In the genomic region with DNA sequence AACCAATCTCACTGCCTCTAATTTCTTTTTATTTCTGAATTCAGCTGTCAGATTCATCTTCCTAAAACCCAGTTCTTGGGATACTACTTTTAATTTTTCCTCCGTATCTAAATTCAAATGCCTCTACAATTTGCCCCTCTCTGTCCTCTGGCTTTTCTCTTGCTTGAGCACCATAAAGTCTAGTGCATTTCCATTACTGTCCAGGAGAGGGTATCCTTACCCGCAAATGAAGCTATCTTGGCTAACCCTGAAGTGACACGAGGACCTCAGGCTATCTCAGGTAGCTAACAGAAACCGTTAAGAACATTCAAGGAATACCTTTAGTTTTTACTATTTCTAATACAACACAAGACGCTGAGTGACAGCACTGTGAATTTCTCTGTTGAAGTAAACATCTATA, we compare ENCODE assay signal across 7 cellular contexts. TPM values are rescaled to one million over a fixed set of nuclear protein-coding genes. Genes with fewer than 3 reads are reported as not detected.
DNase-seq lines count a peak whose midpoint lies in the region; ATAC-seq and TF ChIP-seq lines count a peak whose summit lies in the region.

No MANE protein-coding gene starts in this region.

- H4K20me1 ChIP-seq in SK-N-SH (ENCODE audit: insufficient read depth): no peaks in the 10 kb centered on the region

- no peaks in the 10 kb centered on the region for H3K27me3 ChIP-seq in SK-N-SH (ENCODE audit: insufficient read depth)

- CTCF ChIA-PET in SK-N-SH (lab: Yijun Ruan, JAX): interaction anchor here (0.5 to 1.7 kb wide), 15 partner anchors 8 to 2000 kb away, joined by 3 to 8 read pairs (median 3); no protein-coding TSS in a partner anchor

- TF ChIP-seq EP300 in SK-N-SH (IDR thresholded peaks at IDR 0.05; ENCODE audit: borderline replicate concordance in 1 of 2, low read depth in 1 of 2, low read length in 1 of 2): no peak

- H3F3A ChIP-seq in SK-N-SH (replicated peaks; ENCODE audit: insufficient read depth): no peaks in the 10 kb centered on the region

- no peaks in the 10 kb centered on the region for H3K36me3 ChIP-seq in SK-N-SH (replicated peaks in 1 of 2; ENCODE audit: control insufficient read depth in 1 of 2, insufficient read depth in 2 of 2, low read length in 1 of 2)

- 3% methylated on average over 5 of the region's 5 CpGs for WGBS in SK-N-SH (ENCODE audit: low lambda C conversion rate)

- no peak overlapping the region for H3K9ac ChIP-seq in SK-N-SH

- H3K4me3 ChIP-seq in SK-N-SH (ENCODE audit: low read depth in 2 of 2, low read length in 1 of 2): no peak overlapping the region; a peak in 1 of 4 replicates

- no peak overlapping the region for H2AFZ ChIP-seq in SK-N-SH (ENCODE audit: low read depth)

- TF ChIP-seq RAD21 in SK-N-SH (IDR thresholded peaks at IDR 0.05; ENCODE audit: low read length): peak; percentile 56

- no peaks in the 10 kb centered on the region for H3K9me3 ChIP-seq in SK-N-SH

- no peaks in the 10 kb centered on the region for H3K9me2 ChIP-seq in SK-N-SH

- no peaks in the 10 kb centered on the region for H3K79me2 ChIP-seq in SK-N-SH (ENCODE audit: insufficient read depth)

- ATAC-seq in GM18511 (IDR thresholded peaks at IDR 0.05; ENCODE audit: unreplicated experiment): peak; percentile 68
- ATAC-seq in HG03066 (IDR thresholded peaks at IDR 0.05; ENCODE audit: low read depth, unreplicated experiment): peak; percentile 72
- ATAC-seq in GM19397 (IDR thresholded peaks at IDR 0.05; ENCODE audit: unreplicated experiment): no peak
- ATAC-seq in HG03439 (IDR thresholded peaks at IDR 0.05; ENCODE audit: unreplicated experiment): no peak

- no peak overlapping the region for H3K27ac ChIP-seq in SK-N-SH (ENCODE audit: low read depth in 2 of 2, low read length in 1 of 2)

- POLR2A ChIA-PET in SK-N-SH (lab: Yijun Ruan, JAX): no interaction called here

- H3K4me2 ChIP-seq in SK-N-SH: no peak overlapping the region

- DNase-seq in SK-N-SH: peak; percentile 22
- peak; percentile 25 for DNase-seq in inferior parietal cortex (ENCODE audit: extremely low spot score)
- no peak for DNase-seq in stimulated activated CD4-positive, alpha-beta T cell treated with anti-CD3 and anti-CD28 coated beads, Interleukin-1b, Interleukin-23, amount 100 ng/mL, for 48 hours

- H3K4me1 ChIP-seq in SK-N-SH (ENCODE audit: control insufficient read depth in 1 of 2, insufficient read depth in 2 of 2, low read depth in 1 of 2, low read length in 1 of 2): no peaks in the 10 kb centered on the region

- peak; percentile 58 for TF ChIP-seq CTCF in SK-N-SH (IDR thresholded peaks at IDR 0.05)

TF ChIP-seq in SK-N-SH, 30 proteins besides CTCF, POLR2A, EP300 and RAD21:
- TF ChIP-seq CHD2 (IDR thresholded peaks at IDR 0.05; ENCODE audit: low read length, partially characterized antibody) (no peak), SMC3 (IDR thresholded peaks at IDR 0.05; ENCODE audit: low read depth, low read length) (peak; percentile 27)

RNA-seq across cellular contexts. Expression of a gene that starts 49.4 kb away (rescaled TPM):
- polyA plus RNA-seq in SK-N-SH (2012; rRNA removed): not detected in 2 replicates
- polyA plus RNA-seq in SK-N-SH (2012; cell fraction: cytosol; rRNA removed): not detected in 2 replicates
- polyA plus RNA-seq in SK-N-SH (2012; cell fraction: nucleus; rRNA removed): not detected in 2 replicates

Comparison
In these comparisons a context has a peak if more than half of its experiments do, and no peak if none do; other contexts are left out.
1. ATAC-seq: peak in GM18511 (single experiment) and HG03066 (single experiment); none in GM19397 (single experiment) and HG03439 (single experiment).